In the genomic region with DNA sequence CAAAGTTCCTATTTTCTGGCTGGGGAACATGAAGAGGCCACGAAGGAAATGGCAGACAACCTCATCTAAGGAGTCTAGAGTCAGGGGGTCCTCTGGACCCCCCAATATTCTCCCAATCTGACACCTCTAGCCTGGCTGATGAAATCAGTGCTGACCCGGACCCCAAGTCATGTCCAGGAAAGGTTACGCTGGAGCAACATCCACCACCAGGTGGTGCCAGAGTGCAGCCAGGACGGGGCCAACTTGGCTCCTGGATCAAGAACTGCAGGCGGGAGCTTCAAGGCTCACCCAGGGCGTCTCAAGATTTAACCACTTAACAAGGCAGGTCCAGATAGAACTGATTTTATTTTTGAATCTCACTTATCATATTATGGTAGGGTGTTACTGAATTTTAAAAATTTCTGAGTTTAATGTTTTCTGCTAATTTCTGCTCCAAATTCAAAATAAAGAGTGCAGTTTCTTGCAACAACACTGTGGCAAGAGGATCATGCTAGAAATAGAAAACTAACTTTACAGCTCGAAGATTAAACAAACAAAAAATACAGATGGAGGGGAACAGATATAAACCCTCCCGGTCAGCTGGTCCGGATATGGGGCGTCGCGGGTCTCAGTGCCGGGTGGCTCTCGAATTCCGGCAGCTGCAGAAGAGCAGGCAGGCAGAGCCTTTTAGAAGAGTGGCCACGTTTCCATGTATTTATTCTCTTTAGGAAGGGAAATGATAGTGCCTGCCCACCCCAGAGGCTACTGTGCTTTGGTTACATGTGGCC, we compare ENCODE assay signal across 8 cellular contexts.
DNase-seq lines count a peak whose midpoint lies in the region; TF ChIP-seq lines count a peak whose summit lies in the region.

No MANE protein-coding gene starts in this region.

- no peak overlapping the region for H2BK120ac ChIP-seq in trophoblast cell (ENCODE audit: insufficient read depth, low read length, poor library complexity)

- no peak overlapping the region for H3K23ac ChIP-seq in trophoblast cell (ENCODE audit: low read length)

- peak overlapping the region in 2 of 3 donors; percentile 26 to 59 for H3K27ac Mint-ChIP-seq in IgD-negative memory B cell
- H3K27ac Mint-ChIP-seq in type B pancreatic cell, result peak overlapping the region; percentile 27

- H3K4me1 ChIP-seq in trophoblast cell (ENCODE audit: control insufficient read depth in 1 of 2, insufficient read depth in 2 of 2, low read length in 2 of 2), result peaks cover 22 to 26% of the 10 kb centered on the region in 2 experiments

- no peak overlapping the region for H4K91ac ChIP-seq in trophoblast cell (ENCODE audit: low read depth, low read length)

- H4K8ac ChIP-seq in trophoblast cell (ENCODE audit: low read depth, low read length), result no peak overlapping the region

- no peak overlapping the region for H4K12ac ChIP-seq in trophoblast cell (ENCODE audit: low read depth, low read length)

- H3K4ac ChIP-seq in trophoblast cell (ENCODE audit: low read depth, low read length), result no peak overlapping the region

- TF ChIP-seq CTCF in type B pancreatic cell (conservative IDR thresholded peaks at IDR 0.05), result peak; percentile 93

- H3K4me1 Mint-ChIP-seq in IgD-negative memory B cell (no peaks in the 10 kb centered on the region), type B pancreatic cell (ENCODE audit: unreplicated experiment) (peaks cover 43% of the 10 kb centered on the region)

- no peak overlapping the region for H2AK5ac ChIP-seq in trophoblast cell (ENCODE audit: low read length)

- no peak overlapping the region for H2AFZ ChIP-seq in trophoblast cell (ENCODE audit: insufficient read depth, low read length, poor library complexity)

- H3K9me3 ChIP-seq in trophoblast cell (ENCODE audit: insufficient read depth, low read depth, low read length), result no peaks in the 10 kb centered on the region

- H3K36me3 Mint-ChIP-seq in IgD-negative memory B cell, result peaks cover 1% of the 10 kb centered on the region
- H3K36me3 Mint-ChIP-seq in type B pancreatic cell, result peaks cover 21% of the 10 kb centered on the region

- no CpG with 5 or more reads among the region's 16 CpGs for WGBS in trophoblast cell (ENCODE audit: extremely low coverage, insufficient coverage, insufficient read length)

- H3K4me2 ChIP-seq in trophoblast cell (ENCODE audit: low read length), result no peak overlapping the region

- no peak overlapping the region for H2BK5ac ChIP-seq in trophoblast cell (ENCODE audit: low read depth, low read length, poor library complexity)

- no peaks in the 10 kb centered on the region for H3K27me3 ChIP-seq in trophoblast cell (ENCODE audit: insufficient read depth, low read length)

- H3K14ac ChIP-seq in trophoblast cell (ENCODE audit: low read length), result no peak overlapping the region

- intact Hi-C loops in head of caudate nucleus (cut with DNase I), result loop anchor here (2.0 to 5.0 kb wide), 2 partner anchors 42 to 183 kb away; no protein-coding TSS in a partner anchor

- no peak overlapping the region for H3K4me3 ChIP-seq in trophoblast cell (ENCODE audit: low read depth, low read length)

- H3K36me3 ChIP-seq in trophoblast cell (ENCODE audit: control insufficient read depth in 1 of 2, insufficient read depth in 2 of 2, low read length in 2 of 2), result peaks cover 24 to 35% of the 10 kb centered on the region in 2 experiments

- no peak overlapping the region for H3K9ac ChIP-seq in trophoblast cell (ENCODE audit: low read length)

- H2BK12ac ChIP-seq in trophoblast cell (ENCODE audit: low read length), result no peak overlapping the region

- H3K9me3 Mint-ChIP-seq in IgD-negative memory B cell (no peaks in the 10 kb centered on the region), type B pancreatic cell (no peaks in the 10 kb centered on the region)

- H3K27me3 Mint-ChIP-seq in IgD-negative memory B cell, result peaks cover 10% of the 10 kb centered on the region
- H3K27me3 Mint-ChIP-seq in type B pancreatic cell, result no peaks in the 10 kb centered on the region

- H3K27ac ChIP-seq in trophoblast cell (ENCODE audit: low read depth, low read length), result no peak overlapping the region

- H3K4me3 Mint-ChIP-seq in IgD-negative memory B cell, result no peak overlapping the region
- H3K4me3 Mint-ChIP-seq in type B pancreatic cell, result peak overlapping the region; percentile 34

- peak; percentile 59 to 67 for DNase-seq in NCI-H187 (lab: John Stamatoyannopoulos, UW)
- no peak for DNase-seq in NCI-H187 treated with DMSO at 0.1 percent for 48 hours (lab: John Stamatoyannopoulos, UW)
- peak; percentile 62 for DNase-seq in SK-N-DZ (ENCODE audit: low spot score)
- DNase-seq in activated naive CD4-positive, alpha-beta T cell treated with Interleukin-2 at 50 U/mL for 16 hours, result peak; percentile 86
- DNase-seq in head of caudate nucleus, result peak; percentile 67 to 96 (median 89)
- peak; percentile 72 to 87 for DNase-seq in trophoblast cell
- DNase-seq in type B pancreatic cell (ENCODE audit: extremely low spot score, unreplicated experiment), result peak; percentile 89

- no peak overlapping the region for H3K18ac ChIP-seq in trophoblast cell (ENCODE audit: low read length)

- peaks cover 9% of the 10 kb centered on the region for H3K79me1 ChIP-seq in trophoblast cell (ENCODE audit: low read length)

- peaks cover 4% of the 10 kb centered on the region for H3K79me2 ChIP-seq in trophoblast cell (ENCODE audit: control insufficient read depth, insufficient read depth, low read length, poor library complexity)
